29 cellular contexts compared by ENCODE assay signal in genomic region chr10:66467042-66467441, GRCh38.
"Had no signal": no experiment of that assay in that cellular context is flagged by ENCODE, and none has a peak within 500 bp of the region (broad histone marks: within the 10 kb centered on the region; RNA-seq: fewer than 3 reads in every experiment).

No MANE protein-coding gene starts in this region.

- H3K27me3 ChIP-seq: neutrophil, pancreas, right lobe of liver, sigmoid colon, spleen, suprapubic skin, testis, tibial artery, transverse colon, upper lobe of right lung, uterus had no signal

- H3K9me3 ChIP-seq: neutrophil, pancreas, prostate gland, right lobe of liver, sigmoid colon, suprapubic skin, testis, tibial artery, transverse colon, upper lobe of right lung, uterus had no signal

- ATAC-seq: naive thymus-derived CD8-positive, alpha-beta T cell; natural killer cell treated with Interleukin-12 subunit alpha and Interleukin-12 subunit beta and Interleukin-15 and Interleukin-18, amount 100 ng/mL, for 72 hours; pancreas; right cardiac atrium; right lobe of liver; stimulated activated memory B cell treated with anti-CD40 and anti-IgM and Interleukin-4, amounts not matched to agents 10 μg/mL and 1 μg/mL and 100 μg/mL, for 72 hours; stimulated activated naive CD8-positive, alpha-beta T cell treated with anti-CD3 and anti-CD28 coated beads, Interleukin-15, amount 100 ng/mL, for 72 hours; stimulated activated naive CD8-positive, alpha-beta T cell treated with anti-CD3 and anti-CD28 coated beads, Interleukin-15, Interleukin-2, amounts not matched to agents 100 U/mL and 50 U/mL, for 24 hours; upper lobe of right lung had no signal

- H3K27ac ChIP-seq: neutrophil, pancreas, prostate gland, right lobe of liver, sigmoid colon, skin epidermis, spleen, suprapubic skin, testis, tibial artery, transverse colon, upper lobe of right lung, uterus had no signal

- H3K4me2 ChIP-seq: smooth muscle cell had no signal

- DNase-seq: naive thymus-derived CD8-positive, alpha-beta T cell; nephron progenitor cell; nucleus accumbens; pancreas; right cardiac atrium; right lobe of liver; sigmoid colon; spleen; stimulated activated CD4-positive, alpha-beta T cell treated with anti-CD3 and anti-CD28 coated beads, Interleukin-12 subunit alpha, Interleukin-12 subunit beta, amount 100 ng/mL, for 4 hours; stimulated activated CD4-positive, alpha-beta T cell treated with anti-CD3 and anti-CD28 coated beads, Interleukin-1b, Interleukin-23, amount 100 ng/mL, for 48 hours; stimulated activated CD4-positive, alpha-beta T cell treated with anti-CD3 and anti-CD28 coated beads, Interleukin-4, amount 100 ng/mL, for 1 hour; stimulated activated CD4-positive, alpha-beta T cell treated with anti-CD3 and anti-CD28 coated beads, Interleukin-4, amount 100 ng/mL, for 4 hours; stimulated activated CD8-positive, alpha-beta memory T cell treated with anti-CD3 and anti-CD28 coated beads, Interleukin-4, amount 100 ng/mL, for 48 hours; stimulated activated naive CD4-positive, alpha-beta T cell; stimulated activated naive CD8-positive, alpha-beta T cell treated with anti-CD3 and anti-CD28 coated beads, Interleukin-15, amount 100 ng/mL, for 72 hours; stimulated activated naive CD8-positive, alpha-beta T cell treated with anti-CD3 and anti-CD28 coated beads, Interleukin-15, Interleukin-2, amounts not matched to agents 100 U/mL and 50 U/mL, for 24 hours; substantia nigra; testis; tibial artery; transverse colon; upper lobe of right lung; uterus had no signal

- H3K4me1 ChIP-seq: pancreas, prostate gland, right lobe of liver, sigmoid colon, spleen, suprapubic skin, testis, tibial artery, transverse colon, upper lobe of right lung, uterus had no signal

- H3K4me3 ChIP-seq: pancreas, prostate gland, right lobe of liver, sigmoid colon, skin epidermis, smooth muscle cell, spleen, suprapubic skin, testis, tibial artery, transverse colon, upper lobe of right lung, uterus had no signal

- H3K36me3 ChIP-seq: neutrophil, pancreas, prostate gland, right lobe of liver, sigmoid colon, spleen, suprapubic skin, tibial artery, transverse colon, upper lobe of right lung, uterus had no signal
